29 cellular contexts compared by ENCODE assay signal in the genomic region with DNA sequence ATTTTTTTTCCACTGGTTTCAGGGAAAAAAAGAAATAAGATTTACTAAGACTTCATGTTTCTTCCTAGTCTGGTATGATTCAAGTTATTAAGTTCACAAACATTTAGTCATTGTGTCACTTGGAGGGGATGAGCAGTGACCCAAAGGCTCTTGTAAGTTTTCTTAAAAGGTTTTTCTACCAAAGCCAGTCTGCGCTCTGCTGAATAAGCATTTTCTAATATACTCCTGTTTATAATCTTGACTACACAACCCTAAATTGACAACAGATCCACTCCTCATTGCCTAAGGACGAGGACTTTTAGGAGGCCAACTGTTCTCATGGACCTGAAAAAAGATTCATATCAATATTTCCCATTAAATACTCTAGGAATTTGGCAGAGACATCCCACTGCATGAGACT.
"Had no signal": no experiment of that assay in that cellular context is flagged by ENCODE, and none has a peak within 500 bp of the region (broad histone marks: within the 10 kb centered on the region; RNA-seq: fewer than 3 reads in every experiment).

No MANE protein-coding gene starts in this region.

- H3K4me1 ChIP-seq: ascending aorta, breast epithelium, colonic mucosa, foreskin keratinocyte, gastrocnemius medialis had no signal

- ATAC-seq: activated naive CD4-positive, alpha-beta T cell treated with anti-CD3 and anti-CD28 coated beads, Interleukin-2, amount 50 U/mL, for 72 hours; activated T-cell treated with anti-CD3 and anti-CD28 coated beads, Interleukin-2, amount 50 U/mL, for 72 hours; esophagus mucosa; foreskin keratinocyte; gastrocnemius medialis; heart left ventricle had no signal

- H3K4me3 ChIP-seq: ascending aorta, breast epithelium, cardiac muscle cell, colonic mucosa, gastrocnemius medialis, heart left ventricle had no signal

- FAIRE-seq: endometrium had no signal

- H3K27ac ChIP-seq: ascending aorta, breast epithelium, cardiac muscle cell, colonic mucosa, foreskin keratinocyte, gastrocnemius medialis, heart left ventricle had no signal

- DNase-seq: activated CD4-positive, alpha-beta memory T cell treated with anti-CD3 and anti-CD28 coated beads, Interleukin-2, amount 10 ng/mL, durations not matched to agents 7 days and 5 days; activated CD4-positive, alpha-beta T cell treated with anti-CD3 and anti-CD28 coated beads for 4 hours; activated CD4-positive, alpha-beta T cell treated with anti-CD3 and anti-CD28 coated beads, Interleukin-2, amount 10 ng/mL, durations not matched to agents 7 days and 5 days; activated CD4-positive, alpha-beta T cell treated with anti-CD3 and anti-CD28 coated beads, Interleukin-2, amount 50 U/mL, for 4 hours; activated CD4-positive, CD25-positive, alpha-beta regulatory T cell; activated CD4-positive, CD25-positive, alpha-beta regulatory T cell treated with anti-CD3 and anti-CD28 coated beads, Interleukin-2, amount 50 U/mL, for 72 hours; activated CD8-positive, alpha-beta memory T cell treated with anti-CD3 and anti-CD28 coated beads, Interleukin-2, amount 50 U/mL, for 48 hours; activated gamma-delta T cell; activated naive CD4-positive, alpha-beta T cell; activated naive CD4-positive, alpha-beta T cell treated with anti-CD3 and anti-CD28 coated beads, Interleukin-2, amount 10 ng/mL, durations not matched to agents 7 days and 5 days; activated naive CD8-positive, alpha-beta T cell treated with anti-CD3 and anti-CD28 coated beads, Interleukin-2, amount 10 ng/mL, durations not matched to agents 7 days and 5 days; activated T-cell treated with anti-CD3 and anti-CD28 coated beads for 4 hours; activated T-cell treated with anti-CD3 and anti-CD28 coated beads, Interleukin-2, amount 50 U/mL, for 24 hours; activated T-cell treated with anti-CD3 and anti-CD28 coated beads, Interleukin-2, amount 50 U/mL, for 72 hours; central memory CD4-positive, alpha-beta T cell; cerebellar nuclear complex; colonic mucosa; effector CD8-positive, alpha-beta T cell; foreskin keratinocyte; gastrocnemius medialis; glutamatergic neuron; T-helper 2 cell had no signal

- H3K9me3 ChIP-seq: ascending aorta, breast epithelium, colonic mucosa, gastrocnemius medialis, heart left ventricle had no signal

- H3K27me3 ChIP-seq: ascending aorta, breast epithelium, cardiac muscle cell, colonic mucosa, foreskin keratinocyte, gastrocnemius medialis, heart left ventricle had no signal

- H3K36me3 ChIP-seq: ascending aorta, breast epithelium, cardiac muscle cell, colonic mucosa, gastrocnemius medialis, heart left ventricle had no signal
